In the genomic region with DNA sequence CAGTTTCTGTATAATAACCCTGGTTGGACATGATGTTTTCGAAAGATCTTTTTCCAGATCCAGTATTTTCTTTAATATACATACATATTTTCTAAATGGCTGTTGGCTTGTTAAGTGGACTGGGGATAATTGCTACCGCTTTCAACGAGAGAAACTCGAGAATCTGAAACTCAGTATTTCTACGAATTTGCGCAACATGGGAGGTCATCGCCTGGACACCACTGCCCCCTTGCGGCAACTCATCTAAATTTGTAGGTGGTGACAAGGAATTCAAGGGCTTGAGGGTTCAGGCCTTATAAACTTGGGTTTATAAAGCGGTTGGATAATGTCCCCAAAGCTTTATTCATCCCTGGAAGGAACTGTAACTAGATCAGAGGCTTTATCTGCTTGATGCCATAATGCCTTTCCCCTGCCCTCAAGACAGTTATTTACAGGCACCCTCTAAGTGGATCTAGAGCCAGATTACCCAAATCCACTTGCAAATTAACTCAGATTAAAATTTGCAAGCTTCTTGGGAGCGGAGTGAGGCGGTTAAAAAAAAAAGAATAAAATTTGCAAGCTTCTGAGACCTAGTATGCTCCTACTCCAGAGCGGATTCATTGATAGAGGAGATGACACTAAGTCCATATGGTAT, we compare ENCODE assay signal across 8 cellular contexts. TPM values are rescaled to one million over a fixed set of nuclear protein-coding genes. Genes with fewer than 3 reads are reported as not detected.
DNase-seq lines count a peak whose midpoint lies in the region; FAIRE-seq and TF ChIP-seq lines count a peak whose summit lies in the region.

No MANE protein-coding gene starts in this region.

- no peak overlapping the region for H3K4me3 ChIP-seq in MG63
- H3K4me3 ChIP-seq in iPS-18a (ENCODE audit: low read length) = peak overlapping the region; percentile 65
- H3K4me3 ChIP-seq in skeletal muscle satellite cell (ENCODE audit: low read length) = peak overlapping the region; percentile 67

- H3K36me3 ChIP-seq in MG63 = no peaks in the 10 kb centered on the region
- H3K36me3 ChIP-seq in iPS-18a (ENCODE audit: control insufficient read depth, low read depth, low read length) = no peaks in the 10 kb centered on the region
- H3K36me3 ChIP-seq in skeletal muscle satellite cell (ENCODE audit: insufficient read depth, low read length) = no peaks in the 10 kb centered on the region

- no peak overlapping the region for H3K27ac ChIP-seq in iPS-18a (ENCODE audit: low read length)

- H3K9me3 ChIP-seq in MG63 (no peaks in the 10 kb centered on the region), iPS-18a (ENCODE audit: control insufficient read depth, low read depth, low read length) (no peaks in the 10 kb centered on the region), skeletal muscle satellite cell (replicated peaks; ENCODE audit: low read length) (no peaks in the 10 kb centered on the region)

- H3K4me2 ChIP-seq in skeletal muscle satellite cell (ENCODE audit: low read length) = peak overlapping the region; percentile 89

- H3K9ac ChIP-seq in iPS-18a (ENCODE audit: low read length) (no peak overlapping the region), skeletal muscle satellite cell (ENCODE audit: low read depth, low read length) (no peak overlapping the region)

- no peak for FAIRE-seq in H54 (lab: Jason Lieb, UNC)

- TF ChIP-seq POLR2A in H54 (IDR thresholded peaks at IDR 0.05; ENCODE audit: low read depth, low read length) = no peak

- H3K4me1 ChIP-seq in iPS-18a (ENCODE audit: control insufficient read depth, low read depth, low read length) (peaks cover 4% of the 10 kb centered on the region), skeletal muscle satellite cell (ENCODE audit: control insufficient read depth, insufficient read depth, low read length) (peaks cover 8% of the 10 kb centered on the region)

- H3K27me3 ChIP-seq in MG63 = peaks cover 22% of the 10 kb centered on the region
- peaks cover 55% of the 10 kb centered on the region for H3K27me3 ChIP-seq in iPS-18a (ENCODE audit: control insufficient read depth, insufficient read depth, low read length)
- H3K27me3 ChIP-seq in skeletal muscle satellite cell (ENCODE audit: control insufficient read depth, insufficient read depth, low read length) = peaks cover 34% of the 10 kb centered on the region

- DNase-seq in GM04504 (ENCODE audit: low read depth) (peak; percentile 29), H54 (ENCODE audit: insufficient read length, low spot score) (peak; percentile 58), MG63 (peak; percentile 57), T-helper 22 cell (ENCODE audit: low read depth) (peak; percentile 17), astrocyte of the hippocampus (ENCODE audit: low read depth, low spot score) (peak; percentile 88), cortex of kidney (lab: John Stamatoyannopoulos, UW) (no peak)

RNA-seq across cellular contexts. Expression of a gene that starts 21.3 kb away (rescaled TPM):
- not detected in 2 replicates for total RNA-seq in MG63 (2014; rRNA removed; shearing (Covaris generic); ENCODE audit: low replicate concordance)
- not detected in 2 replicates for total RNA-seq in skeletal muscle satellite cell (2012; rRNA removed)

RNA-seq across cellular contexts. Expression of a gene that starts 37.9 kb away (rescaled TPM):
- total RNA-seq in MG63 (2014; rRNA removed; shearing (Covaris generic); ENCODE audit: low replicate concordance) = not detected in 2 replicates
- not detected in 2 replicates for total RNA-seq in skeletal muscle satellite cell (2012; rRNA removed)
